ENCODE assay signal across 18 cellular contexts in genomic region chr1:9247894-9248293, GRCh38. TPM values are rescaled to one million over a fixed set of nuclear protein-coding genes. Genes with fewer than 3 reads are reported as not detected.
DNase-seq lines count a peak whose midpoint lies in the region; ATAC-seq and TF ChIP-seq lines count a peak whose summit lies in the region.
"Had no signal": no experiment of that assay in that cellular context is flagged by ENCODE, and none has a peak within 500 bp of the region (broad histone marks: within the 10 kb centered on the region; RNA-seq: fewer than 3 reads in every experiment).

No MANE protein-coding gene starts in this region.

- H3K79me2 ChIP-seq in Loucy (ENCODE audit: insufficient read depth, low read length), result peaks cover 70% of the 10 kb centered on the region

- H3K27me3 ChIP-seq in Loucy (ENCODE audit: insufficient read depth, low read length, poor library complexity, severe bottlenecking) (no peaks in the 10 kb centered on the region), esophagus (ENCODE audit: control insufficient read depth in 1 of 2, insufficient read depth in 2 of 2, low read length in 2 of 2) (no peaks in the 10 kb centered on the region), spleen (replicated peaks in 1 of 7) (no peaks in the 10 kb centered on the region)
- H3K27me3 ChIP-seq: foreskin keratinocyte, SJSA1, testis had no signal

- H4K20me1 ChIP-seq in Loucy (ENCODE audit: insufficient read depth, low read length, poor library complexity, severe bottlenecking), result peaks cover 3% of the 10 kb centered on the region

- no peak for ATAC-seq in GM21526 (IDR thresholded peaks at IDR 0.05; ENCODE audit: low FRiP score, unreplicated experiment)
- ATAC-seq: CD8-positive, alpha-beta T cell; foreskin keratinocyte had no signal

- TF ChIP-seq POLR2A in spleen (IDR thresholded peaks at IDR 0.05), result no peak

- no peak overlapping the region for H2AFZ ChIP-seq in Loucy (ENCODE audit: low read length)

- H3K9ac ChIP-seq in Loucy (ENCODE audit: low read depth, low read length, poor library complexity, severe bottlenecking), result no peak overlapping the region

- H3K36me3 ChIP-seq in Loucy (ENCODE audit: insufficient read depth, low read length), result no peaks in the 10 kb centered on the region
- H3K36me3 ChIP-seq in esophagus (ENCODE audit: control insufficient read depth in 2 of 2, insufficient read depth in 2 of 2, low read length in 1 of 2), result peaks cover 2 to 18% of the 10 kb centered on the region in 2 donors
- H3K36me3 ChIP-seq in spleen, result peaks cover 0 to 81% (median 35%) of the 10 kb centered on the region in 6 donors

- no peaks in the 10 kb centered on the region for H3K9me2 ChIP-seq in Loucy (replicated peaks; ENCODE audit: low read depth, low read length)

- H3K4me1 ChIP-seq in Loucy (ENCODE audit: insufficient read depth, low read length, poor library complexity, severe bottlenecking) (peaks cover 55% of the 10 kb centered on the region), esophagus (ENCODE audit: control insufficient read depth in 2 of 2, insufficient read depth in 2 of 2, low read length in 1 of 2) (peaks cover 35 to 55% of the 10 kb centered on the region in 2 donors), spleen (peaks cover 28 to 90% (median 58%) of the 10 kb centered on the region in 6 donors)
- H3K4me1 ChIP-seq: foreskin keratinocyte, SJSA1 had no signal

- no peaks in the 10 kb centered on the region for H3K9me3 ChIP-seq in Loucy (ENCODE audit: insufficient read depth, low read depth, low read length)
- H3K9me3 ChIP-seq in esophagus (ENCODE audit: control insufficient read depth in 2 of 2, insufficient read depth in 1 of 2, low read depth in 1 of 2, low read length in 1 of 2), result no peaks in the 10 kb centered on the region
- H3K9me3 ChIP-seq in spleen, result no peaks in the 10 kb centered on the region
- H3K9me3 ChIP-seq: SJSA1, testis had no signal

- H3F3A ChIP-seq in Loucy (ENCODE audit: low read depth), result no peaks in the 10 kb centered on the region

- TF ChIP-seq CTCF in Loucy (conservative IDR thresholded peaks at IDR 0.05; ENCODE audit: low read length) (no peak), spleen (IDR thresholded peaks at IDR 0.05 in 8 of 11, conservative IDR thresholded peaks at IDR 0.05 in 3 of 11) (no peak)

- no peak overlapping the region for H3K4me3 ChIP-seq in Loucy (ENCODE audit: low read length, poor library complexity, severe bottlenecking)
- H3K4me3 ChIP-seq in esophagus (ENCODE audit: low read depth in 1 of 2, low read length in 2 of 2), result no peak overlapping the region
- no peak overlapping the region for H3K4me3 ChIP-seq in spleen
- H3K4me3 ChIP-seq: SJSA1, testis had no signal

- WGBS in esophagus, 2 donors, result 70 to 91% methylated on average over 13 to 18 of the region's 18 CpGs
- 88 to 97% (median 94%) methylated on average over 13 to 18 of the region's 18 CpGs for WGBS in spleen, 5 donors

- H3K4me2 ChIP-seq in Loucy (ENCODE audit: low read depth, low read length, poor library complexity, severe bottlenecking), result peak overlapping the region; percentile 81

- H3K27ac ChIP-seq in esophagus (ENCODE audit: low read depth in 2 of 2, low read length in 1 of 2) (peak overlapping the region; percentile 52 to 63), spleen (no peak overlapping the region)
- H3K27ac ChIP-seq: foreskin keratinocyte, SJSA1, testis had no signal

- peak; percentile 58 for DNase-seq in medulla oblongata (ENCODE audit: extremely low spot score)
- peak; percentile 44 for DNase-seq in spleen
- DNase-seq in activated CD4-positive, alpha-beta T cell treated with anti-CD3 and anti-CD28 coated beads, Interleukin-2, amount 50 U/mL, for 4 hours, result no peak
- no peak for DNase-seq in AML-193 (lab: John Stamatoyannopoulos, UW)
- DNase-seq: activated CD4-positive, alpha-beta T cell treated with anti-CD3 and anti-CD28 coated beads, Interleukin-2, amount 50 U/mL, for 48 hours; activated gamma-delta T cell treated with Interleukin-2 at 50 U/mL for 16 hours; CD8-positive, alpha-beta T cell; dermis blood vessel endothelial cell; foreskin keratinocyte; NCI-H1048; NCI-H1930; NCI-H345; T-helper 2 cell; testis had no signal

- intact Hi-C loops in spleen (cut with DNase I; ENCODE audit: low total_unique reads), result no loop called here

RNA-seq across cellular contexts. Expression of gene H6PD, which starts 13.3 kb away (rescaled TPM):
- polyA plus RNA-seq in esophagus, result 1 to 10 TPM; 7.1 to 8.9 TPM
- total RNA-seq in spleen, result 10 to 100 TPM; 32.1 to 55.3 (median 37.8) TPM
- polyA plus RNA-seq in spleen, result 10 to 100 TPM in 1 of 3 donors, 1 to 10 TPM in 2; 4.5 to 13.9 (median 5.5) TPM

RNA-seq across cellular contexts. Expression of gene SPSB1, which starts 44.8 kb away (rescaled TPM):
- 10 to 100 TPM; 14.4 to 20.9 TPM for polyA plus RNA-seq in esophagus
- total RNA-seq in spleen, result 1 to 10 TPM; 2.4 to 7.9 (median 5.3) TPM
- 1 to 10 TPM; 1.3 to 3.4 (median 2.7) TPM for polyA plus RNA-seq in spleen

Comparison
In these comparisons a context has a peak if more than half of its experiments do, and no peak if none do; other contexts are left out.
1. H3K27ac ChIP-seq: peak in esophagus (2 of 2); none in spleen (0 of 8).
2. DNase-seq: peak in medulla oblongata (single experiment) and spleen (single experiment); none in activated CD4-positive, alpha-beta T cell treated with anti-CD3 and anti-CD28 coated beads, Interleukin-2, amount 50 U/mL, for 4 hours (0 of 2) and AML-193 (0 of 2).